8 cellular contexts compared by ENCODE assay signal in the genomic region with DNA sequence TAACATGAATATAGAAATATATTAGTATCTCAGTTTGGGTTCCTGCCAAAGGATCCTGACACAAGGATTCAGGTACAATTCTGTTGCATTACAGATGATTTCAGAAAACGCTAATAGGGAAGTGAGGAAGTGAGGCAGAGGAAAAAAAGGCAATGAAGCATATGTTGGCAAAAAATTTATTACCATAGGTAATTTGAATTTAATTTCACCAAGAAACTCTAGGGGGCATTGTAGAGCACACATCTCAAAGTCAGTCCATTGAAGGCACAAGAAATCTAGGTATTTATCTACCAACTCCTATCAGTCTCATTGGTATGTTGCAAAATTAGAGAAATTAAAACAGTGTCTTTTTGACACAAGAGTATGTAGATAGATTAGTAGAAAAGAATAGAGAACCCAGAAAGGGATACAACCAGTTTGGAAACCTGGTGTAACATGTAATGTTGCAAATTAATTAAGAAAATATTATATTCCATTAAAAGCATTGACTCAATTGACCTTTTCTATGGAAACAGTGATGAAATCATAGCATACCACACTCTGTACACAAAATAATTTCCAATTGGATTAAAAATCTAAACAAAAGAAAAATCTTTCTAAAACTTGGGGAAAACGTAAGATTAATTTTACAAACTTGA.
A peak's percentile ranks its signal among the peaks of the same experiment; 100 is the strongest.
DNase-seq lines count a peak whose midpoint lies in the region; ATAC-seq and TF ChIP-seq lines count a peak whose summit lies in the region.

No MANE protein-coding gene starts in this region.

- DNase-seq in AG09309 (ENCODE audit: low read depth) (peak; percentile 0), GM23338 (ENCODE audit: low spot score) (peak; percentile 64), OCI-M1 (lab: John Stamatoyannopoulos, UW) (peak; percentile 59), fibroblast of the aortic adventitia (ENCODE audit: low read depth) (peak; percentile 46)
- no peak for DNase-seq in central memory CD4-positive, alpha-beta T cell

- no peak overlapping the region for H3K4me2 ChIP-seq in GM23338

- no peak overlapping the region for H3K4me3 Mint-ChIP-seq in GM23338

- H3K27me3 ChIP-seq in GM23338 (ENCODE audit: insufficient read depth): no peaks in the 10 kb centered on the region

- H4K20me1 ChIP-seq in GM23338 (replicated peaks; ENCODE audit: insufficient read depth): no peaks in the 10 kb centered on the region

- H3K4me1 ChIP-seq in GM23338 (ENCODE audit: insufficient read depth): no peaks in the 10 kb centered on the region

- no peak overlapping the region for H2AFZ ChIP-seq in GM23338

- peak; percentile 47 for TF ChIP-seq CTCF in AG09309 (IDR thresholded peaks at IDR 0.05; ENCODE audit: control insufficient read depth, insufficient read depth, low read depth, low read length, missing control alignments)
- peak; percentile 50 to 63 for TF ChIP-seq CTCF in GM23338 (conservative IDR thresholded peaks at IDR 0.05; ENCODE audit: low read depth in 2 of 2)
- TF ChIP-seq CTCF in fibroblast of the aortic adventitia (IDR thresholded peaks at IDR 0.05; ENCODE audit: insufficient read depth, low read length): peak; percentile 44

- H3K27ac Mint-ChIP-seq in GM23338: no peak overlapping the region

- H3F3A ChIP-seq in GM23338 (replicated peaks; ENCODE audit: low read depth): no peaks in the 10 kb centered on the region

- H3K79me2 ChIP-seq in GM23338 (replicated peaks; ENCODE audit: insufficient read depth): no peaks in the 10 kb centered on the region

- H3K9me3 Mint-ChIP-seq in GM23338: peaks cover 5% of the 10 kb centered on the region; the same call in 2 of the 3 replicates

- H3K27me3 Mint-ChIP-seq in GM23338 (ENCODE audit: insufficient read depth, low read depth, poor library complexity): no peaks in the 10 kb centered on the region

- H3K9me2 ChIP-seq in GM23338 (ENCODE audit: insufficient read depth): no peaks in the 10 kb centered on the region

- H3K4me3 ChIP-seq in AG09309 (ENCODE audit: control insufficient read depth, low read depth, low read length) (no peak overlapping the region), GM23338 (no peak overlapping the region), fibroblast of the aortic adventitia (ENCODE audit: low read depth, low read length) (no peak overlapping the region)

- no peak overlapping the region for H3K27ac ChIP-seq in GM23338 (ENCODE audit: low read depth)

- no peaks in the 10 kb centered on the region for H3K36me3 ChIP-seq in GM23338 (ENCODE audit: insufficient read depth)

- H3K36me3 Mint-ChIP-seq in GM23338 (ENCODE audit: low read depth): no peaks in the 10 kb centered on the region; the same call in 2 of the 3 replicates

- ATAC-seq in GM23338 (no peak), HG03280 (IDR thresholded peaks at IDR 0.05; ENCODE audit: unreplicated experiment) (no peak), HG02852 (IDR thresholded peaks at IDR 0.05; ENCODE audit: unreplicated experiment) (no peak), GM18873 (IDR thresholded peaks at IDR 0.05; ENCODE audit: low FRiP score, unreplicated experiment) (no peak)

- H3K4me1 Mint-ChIP-seq in GM23338: peaks cover 11% of the 10 kb centered on the region

TF ChIP-seq in GM23338, 12 proteins besides CTCF, POLR2A, EP300 and RAD21:
- TF ChIP-seq, protein P1, sequence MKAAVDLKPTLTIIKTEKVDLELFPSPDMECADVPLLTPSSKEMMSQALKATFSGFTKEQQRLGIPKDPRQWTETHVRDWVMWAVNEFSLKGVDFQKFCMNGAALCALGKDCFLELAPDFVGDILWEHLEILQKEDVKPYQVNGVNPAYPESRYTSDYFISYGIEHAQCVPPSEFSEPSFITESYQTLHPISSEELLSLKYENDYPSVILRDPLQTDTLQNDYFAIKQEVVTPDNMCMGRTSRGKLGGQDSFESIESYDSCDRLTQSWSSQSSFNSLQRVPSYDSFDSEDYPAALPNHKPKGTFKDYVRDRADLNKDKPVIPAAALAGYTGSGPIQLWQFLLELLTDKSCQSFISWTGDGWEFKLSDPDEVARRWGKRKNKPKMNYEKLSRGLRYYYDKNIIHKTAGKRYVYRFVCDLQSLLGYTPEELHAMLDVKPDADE (IDR thresholded peaks at IDR 0.05): no peak
- TF ChIP-seq STAT1 (IDR thresholded peaks at IDR 0.05; ENCODE audit: unreplicated experiment): no peak
